26 cellular contexts compared by ENCODE assay signal in genomic region chr4:57195622-57196021, GRCh38.
"Had no signal": no experiment of that assay in that cellular context is flagged by ENCODE, and none has a peak within 500 bp of the region (broad histone marks: within the 10 kb centered on the region; RNA-seq: fewer than 3 reads in every experiment).

No MANE protein-coding gene starts in this region.

- FAIRE-seq: keratinocyte, pancreas had no signal

- H3K4me3 Mint-ChIP-seq: naive thymus-derived CD8-positive, alpha-beta T cell; nephron; neural crest cell; stimulated activated naive B cell treated with anti-CD40 and anti-IgM and Interleukin-4, amounts not matched to agents 10 μg/mL and 1 μg/mL and 100 μg/mL, for 72 hours; stimulated activated naive CD8-positive, alpha-beta T cell treated with anti-CD3 and anti-CD28 coated beads, Interleukin-15, Interleukin-2, amounts not matched to agents 100 ng/mL and 50 ng/mL, for 24 hours; type B pancreatic cell had no signal

- ATAC-seq: left cardiac atrium; left lobe of liver; lower lobe of right lung; naive thymus-derived CD8-positive, alpha-beta T cell; pancreas; psoas muscle; right lobe of liver; stimulated activated naive B cell treated with anti-CD40 and anti-IgM and Interleukin-4, amounts not matched to agents 10 μg/mL and 1 μg/mL and 100 μg/mL, for 72 hours had no signal

- H3K36me3 Mint-ChIP-seq: type B pancreatic cell had no signal

- DNase-seq: hippocampal formation; kidney glomerular epithelial cell; left cardiac atrium; lower lobe of right lung; mammary epithelial cell; mesenchymal stem cell; naive thymus-derived CD8-positive, alpha-beta T cell; nucleus accumbens; pancreas; posterior cingulate gyrus; right lobe of liver; stimulated activated CD4-positive, alpha-beta T cell treated with anti-CD3 and anti-CD28 coated beads, Interleukin-15, amount 100 ng/mL, for 24 hours; stimulated activated CD4-positive, alpha-beta T cell treated with anti-CD3 and anti-CD28 coated beads, Interleukin-2, amount 100 ng/mL, for 24 hours; stimulated activated CD4-positive, alpha-beta T cell treated with anti-CD3 and anti-CD28 coated beads, Interleukin-4, amount 100 ng/mL, for 1 hour; stimulated activated naive B cell treated with anti-CD40 and anti-IgM and Interleukin-4, amounts not matched to agents 10 μg/mL and 1 μg/mL and 100 μg/mL, for 72 hours had no signal

- H3K4me1 ChIP-seq: lower lobe of right lung, pancreas, psoas muscle, right lobe of liver, suprapubic skin, tibial nerve, vagina had no signal

- H3K9me3 Mint-ChIP-seq: stimulated activated naive CD8-positive, alpha-beta T cell treated with anti-CD3 and anti-CD28 coated beads, Interleukin-15, Interleukin-2, amounts not matched to agents 100 ng/mL and 50 ng/mL, for 24 hours had no signal

- H3K4me3 ChIP-seq: lower lobe of right lung, pancreas, psoas muscle, right lobe of liver, smooth muscle cell, suprapubic skin, tibial nerve, vagina had no signal

- H3K27ac Mint-ChIP-seq: naive thymus-derived CD8-positive, alpha-beta T cell; nephron; stimulated activated naive B cell treated with anti-CD40 and anti-IgM and Interleukin-4, amounts not matched to agents 10 μg/mL and 1 μg/mL and 100 μg/mL, for 72 hours; stimulated activated naive CD8-positive, alpha-beta T cell treated with anti-CD3 and anti-CD28 coated beads, Interleukin-15, Interleukin-2, amounts not matched to agents 100 ng/mL and 50 ng/mL, for 24 hours; type B pancreatic cell had no signal

- H3K27ac ChIP-seq: lower lobe of right lung, pancreas, psoas muscle, right lobe of liver, suprapubic skin, tibial nerve, vagina had no signal

- H3K27me3 ChIP-seq: pancreas, right lobe of liver, tibial nerve, vagina had no signal

- H3K4me2 ChIP-seq: smooth muscle cell had no signal

- H3K36me3 ChIP-seq: lower lobe of right lung, pancreas, right lobe of liver, suprapubic skin, tibial nerve, vagina had no signal

- H3K9me3 ChIP-seq: lower lobe of right lung, pancreas, psoas muscle, right lobe of liver, suprapubic skin, vagina had no signal
